Comparison of ENCODE assay signal across 6 cellular contexts in genomic region chr16:23510915-23511270, GRCh38. TPM values are rescaled to one million over a fixed set of nuclear protein-coding genes. Genes with fewer than 3 reads are reported as not detected.
DNase-seq lines count a peak whose midpoint lies in the region; ATAC-seq and TF ChIP-seq lines count a peak whose summit lies in the region.
"Not testable (repeated sequence)": the region's sequence is repeated elsewhere in the genome, so short reads cannot be mapped to it uniquely, and the experiment has no call there.

No MANE protein-coding gene starts in this region.

- H3K4me1 Mint-ChIP-seq in Calu3 (ENCODE audit: low read depth, unreplicated experiment): peaks cover 41% of the 10 kb centered on the region
- H3K4me1 Mint-ChIP-seq in naive thymus-derived CD4-positive, alpha-beta T cell: peaks cover 47 to 65% (median 56%) of the 10 kb centered on the region in 7 donors

- H3K4me3 ChIP-seq in ascending aorta (peak overlapping the region; percentile 95 to 98), fibroblast of the aortic adventitia (ENCODE audit: low read depth, low read length) (peak overlapping the region; percentile 86), stomach smooth muscle (ENCODE audit: low read length in 2 of 2) (peak overlapping the region; percentile 82 to 88)
- peak overlapping the region; percentile 73 for H3K4me3 ChIP-seq in naive thymus-derived CD4-positive, alpha-beta T cell (ENCODE audit: low read length)

- H3K36me3 ChIP-seq in ascending aorta; naive thymus-derived CD4-positive, alpha-beta T cell (ENCODE audit: control insufficient read depth in 2 of 3, insufficient read depth in 3 of 3, low read length in 3 of 3); stomach smooth muscle (ENCODE audit: control insufficient read depth in 2 of 2, insufficient read depth in 2 of 2, low read length in 2 of 2): not testable (repeated sequence)

- POLR2A ChIA-PET in RWPE1 (lab: Yijun Ruan, JAX; ENCODE audit: low non-redundant PET): interaction anchor here (0.6 kb wide), 1 partner anchor 39 kb away, joined by 3 read pairs; no protein-coding TSS in a partner anchor
- POLR2A ChIA-PET in naive thymus-derived CD4-positive, alpha-beta T cell (lab: Charles Lee): interaction anchor here (1.4 to 1.5 kb wide), 2 partner anchors 47 to 58 kb away, joined by 5 to 6 read pairs; partner anchors contain the start of genes COG7, EARS2 and UBFD1

- not testable (repeated sequence) for H3K27me3 ChIP-seq in ascending aorta; naive thymus-derived CD4-positive, alpha-beta T cell (ENCODE audit: control insufficient read depth in 2 of 2, insufficient read depth in 2 of 2, low read length in 2 of 2); stomach smooth muscle (ENCODE audit: control insufficient read depth in 1 of 2, insufficient read depth in 2 of 2, low read length in 2 of 2)

- H3K4me1 ChIP-seq in ascending aorta: not testable (repeated sequence)
- peaks cover 32 to 49% of the 10 kb centered on the region in 2 donors for H3K4me1 ChIP-seq in naive thymus-derived CD4-positive, alpha-beta T cell (ENCODE audit: control insufficient read depth in 2 of 2, insufficient read depth in 2 of 2, low read length in 2 of 2)
- H3K4me1 ChIP-seq in stomach smooth muscle (ENCODE audit: control insufficient read depth, insufficient read depth, low read length): peaks cover 17% of the 10 kb centered on the region

- H3K9me3 Mint-ChIP-seq in Calu3 (ENCODE audit: low read depth, unreplicated experiment); naive thymus-derived CD4-positive, alpha-beta T cell: not testable (repeated sequence)

- not testable (repeated sequence) for H3K9me3 ChIP-seq in ascending aorta; naive thymus-derived CD4-positive, alpha-beta T cell (ENCODE audit: control insufficient read depth in 2 of 3, low read length in 3 of 3); stomach smooth muscle (ENCODE audit: control insufficient read depth in 2 of 2, low read length in 2 of 2)

- not testable (repeated sequence) for H3K27me3 Mint-ChIP-seq in Calu3 (ENCODE audit: unreplicated experiment); naive thymus-derived CD4-positive, alpha-beta T cell

- peak overlapping the region in 1 of 2 donors; percentile 65 for H3K9ac ChIP-seq in stomach smooth muscle (ENCODE audit: low read length in 2 of 2)

- CTCF ChIA-PET in Calu3 (lab: Charles Lee); naive thymus-derived CD4-positive, alpha-beta T cell (lab: Charles Lee): not testable (repeated sequence)
- CTCF ChIA-PET in RWPE1 (lab: Yijun Ruan, JAX): interaction anchor here (1.8 kb wide), 1 partner anchor 10 kb away, joined by 6 read pairs; no protein-coding TSS in a partner anchor

- not testable (repeated sequence) for ATAC-seq in naive thymus-derived CD4-positive, alpha-beta T cell

- peaks cover 32% of the 10 kb centered on the region for H3K36me3 Mint-ChIP-seq in Calu3 (ENCODE audit: insufficient read depth, unreplicated experiment)
- H3K36me3 Mint-ChIP-seq in naive thymus-derived CD4-positive, alpha-beta T cell: peaks cover 0 to 18% (median 0%) of the 10 kb centered on the region in 5 donors

- not testable (repeated sequence) for DNase-seq in Calu3; RWPE1 (ENCODE audit: low spot score); ascending aorta (ENCODE audit: low spot score in 2 of 2); fibroblast of the aortic adventitia (ENCODE audit: low read depth); naive thymus-derived CD4-positive, alpha-beta T cell

- peak overlapping the region; percentile 70 for H3K27ac ChIP-seq in RWPE1
- peak overlapping the region in 1 of 2 donors; percentile 92 for H3K27ac ChIP-seq in ascending aorta
- H3K27ac ChIP-seq in naive thymus-derived CD4-positive, alpha-beta T cell (ENCODE audit: low read depth, low read length): peak overlapping the region; percentile 74
- H3K27ac ChIP-seq in stomach smooth muscle (ENCODE audit: low read length): not testable (repeated sequence)

- H3K4me3 Mint-ChIP-seq in Calu3 (ENCODE audit: low read depth, unreplicated experiment): peak overlapping the region; percentile 86
- peak overlapping the region; percentile 85 to 93 (median 88) for H3K4me3 Mint-ChIP-seq in naive thymus-derived CD4-positive, alpha-beta T cell

- BruUV-seq in Calu3 (replicated peaks; lab: Mats Ljungman, UMichigan): not testable (repeated sequence)

- intact Hi-C loops in Calu3 (cut with micrococcal nuclease; ENCODE audit: unreplicated experiment): not testable (repeated sequence)
- intact Hi-C loops in ascending aorta (cut with DNase I): loop anchor here (1.0 to 2.0 kb wide), 2 partner anchors 46 to 58 kb away; partner anchors contain the start of genes COG7, EARS2 and UBFD1
- intact Hi-C loops in naive thymus-derived CD4-positive, alpha-beta T cell (cut with micrococcal nuclease): loop anchor here (1.0 kb wide), 4 partner anchors 46 to 130 kb away; partner anchors contain the start of genes EARS2 (in 2 of the 2), UBFD1 (in 2 of the 2), COG7 (in 1 of the 2) and DCTN5 (in 1 of the 2)

- not testable (repeated sequence) for TF ChIP-seq CTCF in Calu3 (IDR thresholded peaks at IDR 0.05; ENCODE audit: unreplicated experiment); RWPE1 (conservative IDR thresholded peaks at IDR 0.05; ENCODE audit: low read depth); ascending aorta (IDR thresholded peaks at IDR 0.05); fibroblast of the aortic adventitia (IDR thresholded peaks at IDR 0.05; ENCODE audit: insufficient read depth, low read length)

- H3K27ac Mint-ChIP-seq in Calu3 (ENCODE audit: unreplicated experiment): peak overlapping the region; percentile 85
- H3K27ac Mint-ChIP-seq in naive thymus-derived CD4-positive, alpha-beta T cell: peak overlapping the region in 8 of 9 donors; percentile 59 to 86 (median 78)

RNA-seq across cellular contexts. Expression of gene GGA2, which starts 0.6 kb away (rescaled TPM):
- total RNA-seq in Calu3 (2022): 81.6 and 90.4 TPM in 2 replicates
- total RNA-seq in ascending aorta: 10.7 TPM
- total RNA-seq in fibroblast of the aortic adventitia (ENCODE audit: low replicate concordance): 11.5 and 38.7 TPM in 2 replicates
- total RNA-seq in naive thymus-derived CD4-positive, alpha-beta T cell: 100 to 1,000 TPM in 4 of 5 experiments, 10 to 100 TPM in 1; 99.3 to 138 (median 104) TPM
- polyA plus RNA-seq in naive thymus-derived CD4-positive, alpha-beta T cell: 10 to 100 TPM; 41.7 to 44.6 TPM

RNA-seq across cellular contexts. Expression of gene EARS2, which starts 46.3 kb away (rescaled TPM):
- 45.9 and 46.9 TPM in 2 replicates for total RNA-seq in Calu3 (2022)
- total RNA-seq in ascending aorta: 16.8 TPM
- total RNA-seq in fibroblast of the aortic adventitia (ENCODE audit: low replicate concordance): 22.6 and 23.1 TPM in 2 replicates
- 10 to 100 TPM; 10.6 to 19.2 (median 15.1) TPM for total RNA-seq in naive thymus-derived CD4-positive, alpha-beta T cell
- polyA plus RNA-seq in naive thymus-derived CD4-positive, alpha-beta T cell: 10 to 100 TPM; 14.0 to 15.7 TPM

RNA-seq across cellular contexts. Expression of gene UBFD1, which starts 46.6 kb away (rescaled TPM):
- total RNA-seq in Calu3 (2022) (121 and 125 TPM in 2 replicates), ascending aorta (51.8 TPM), fibroblast of the aortic adventitia (ENCODE audit: low replicate concordance) (74.6 and 89.1 TPM in 2 replicates)
- 10 to 100 TPM; 43.4 to 54.4 (median 51.0) TPM for total RNA-seq in naive thymus-derived CD4-positive, alpha-beta T cell
- polyA plus RNA-seq in naive thymus-derived CD4-positive, alpha-beta T cell: 10 to 100 TPM in 1 of 2 donors, 1 to 10 TPM in 1; 8.3 to 16.7 TPM

RNA-seq across cellular contexts. Expression of gene COG7, which starts 57.9 kb away (rescaled TPM):
- total RNA-seq in Calu3 (2022) (28.2 and 29.4 TPM in 2 replicates), ascending aorta (25.9 TPM), fibroblast of the aortic adventitia (ENCODE audit: low replicate concordance) (10.2 and 18.9 TPM in 2 replicates)
- 10 to 100 TPM; 16.1 to 28.4 (median 22.6) TPM for total RNA-seq in naive thymus-derived CD4-positive, alpha-beta T cell
- polyA plus RNA-seq in naive thymus-derived CD4-positive, alpha-beta T cell: 10 to 100 TPM in 1 of 2 donors, 1 to 10 TPM in 1; 9.6 to 12.9 TPM
